8 cellular contexts compared by ENCODE assay signal in genomic region chr22:49917997-49918910, GRCh38. TPM values are rescaled to one million over a fixed set of nuclear protein-coding genes. Genes with fewer than 3 reads are reported as not detected.
DNase-seq lines count a peak whose midpoint lies in the region; ATAC-seq and TF ChIP-seq lines count a peak whose summit lies in the region.

ALG12 (minus strand) TSS chr22:49918438; CDS start chr22:49913765, 4,673 bp downstream.
CRELD2 (plus strand) TSS chr22:49918634; CDS start chr22:49918770, 136 bp downstream.

- CTCF ChIA-PET in AG04449 (lab: Yijun Ruan, JAX): interaction anchor here (1.1 kb wide), 2 partner anchors 12 to 113 kb away, joined by 4 read pairs; no protein-coding TSS in a partner anchor

- ATAC-seq in GM18870 (IDR thresholded peaks at IDR 0.05; ENCODE audit: unreplicated experiment) (peak; percentile 70), HG03108 (IDR thresholded peaks at IDR 0.05; ENCODE audit: unreplicated experiment) (peak; percentile 88)

- no peak for TF ChIP-seq POLR2A in breast epithelium (IDR thresholded peaks at IDR 0.05)

- intact Hi-C loops in breast epithelium (cut with DNase I; ENCODE audit: low total_unique reads): no loop called here

- H3K4me3 ChIP-seq in AG04449 (ENCODE audit: low read depth, low read length) (peak within 1 kb of the TSS; percentile 80), WERI-Rb-1 (ENCODE audit: low read depth, low read length) (peak within 1 kb of the TSS; percentile 94), breast epithelium (peak within 1 kb of the TSS; percentile 67 to 94 (median 80)), iPS-20b (ENCODE audit: low read length) (peak within 1 kb of the TSS; percentile 84), skin epidermis (peak within 1 kb of the TSS; percentile 56 to 93 (median 86))

- peak within 1 kb of the TSS; percentile 89; the same call in 1 of the 2 replicates for H3K9ac ChIP-seq in iPS-20b (ENCODE audit: low read depth, low read length)

- DNase-seq in AG04449 (ENCODE audit: low read depth, low spot score): peak; percentile 65
- peak; percentile 95 for DNase-seq in NCI-H2227 (lab: John Stamatoyannopoulos, UW; ENCODE audit: unreplicated experiment)
- DNase-seq in WERI-Rb-1: peak; percentile 97
- peak; percentile 98 to 99 for DNase-seq in breast epithelium (ENCODE audit: low spot score in 2 of 2)

- H3K9me3 ChIP-seq in WERI-Rb-1 (ENCODE audit: severe bottlenecking): no peaks in the 10 kb centered on the region
- no peaks in the 10 kb centered on the region for H3K9me3 ChIP-seq in breast epithelium
- no peaks in the 10 kb centered on the region for H3K9me3 ChIP-seq in iPS-20b (ENCODE audit: insufficient read depth, low read depth, low read length)

- peak within 1 kb of the TSS; percentile 95 for H3K27ac ChIP-seq in WERI-Rb-1
- H3K27ac ChIP-seq in breast epithelium: peak within 1 kb of the TSS; percentile 89 to 95
- H3K27ac ChIP-seq in iPS-20b (ENCODE audit: low read length): peak within 1 kb of the TSS; percentile 12
- H3K27ac ChIP-seq in skin epidermis: peak within 1 kb of the TSS; percentile 75 to 96 (median 93)

- no peak for TF ChIP-seq CTCF in AG04449 (IDR thresholded peaks at IDR 0.05; ENCODE audit: insufficient read depth, low read length, missing control alignments)
- no peak for TF ChIP-seq CTCF in WERI-Rb-1 (IDR thresholded peaks at IDR 0.05; ENCODE audit: low read depth, low read length)
- TF ChIP-seq CTCF in breast epithelium (IDR thresholded peaks at IDR 0.05): no peak

- H3K27me3 ChIP-seq in WERI-Rb-1 (ENCODE audit: insufficient read depth, low read depth, severe bottlenecking): no peaks in the 10 kb centered on the region
- H3K27me3 ChIP-seq in breast epithelium: no peaks in the 10 kb centered on the region
- no peaks in the 10 kb centered on the region for H3K27me3 ChIP-seq in iPS-20b (ENCODE audit: insufficient read depth, low read length)

- H3K36me3 ChIP-seq in WERI-Rb-1 (peaks cover 19% of the 10 kb centered on the region), breast epithelium (no peaks in the 10 kb centered on the region), iPS-20b (ENCODE audit: insufficient read depth, low read depth, low read length) (peaks cover 18% of the 10 kb centered on the region)

- POLR2A ChIA-PET in AG04449 (lab: Yijun Ruan, JAX): interaction anchor here (0.6 kb wide), 1 partner anchor 112 kb away, joined by 4 read pairs; no protein-coding TSS in a partner anchor

- H3K4me1 ChIP-seq in breast epithelium (peaks cover 5 to 6% of the 10 kb centered on the region in 2 donors), iPS-20b (ENCODE audit: insufficient read depth, low read length) (no peaks in the 10 kb centered on the region)

RNA-seq across cellular contexts. Expression of gene ALG12, which starts in this region (rescaled TPM):
- total RNA-seq in breast epithelium: 10 to 100 TPM; 16.6 to 22.4 (median 19.7) TPM

RNA-seq across cellular contexts. Expression of gene CRELD2, which starts in this region (rescaled TPM):
- total RNA-seq in breast epithelium: 10 to 100 TPM; 20.6 to 59.3 (median 39.5) TPM

Comparison
In these comparisons a context has a peak if more than half of its experiments do, and no peak if none do; other contexts are left out.
1. Peak in every context shown above with its lines: DNase-seq, ATAC-seq, H3K4me3 ChIP-seq and H3K27ac ChIP-seq.
2. H3K27ac ChIP-seq: peak in every context shown above with its lines; median percentile 95 in WERI-Rb-1; 93 in skin epidermis; 92 in breast epithelium; 12 in iPS-20b.